ENCODE assay signal across 7 cellular contexts in genomic region chr20:64041781-64042771, GRCh38. TPM values are rescaled to one million over a fixed set of nuclear protein-coding genes. Genes with fewer than 3 reads are reported as not detected.
A peak's percentile ranks its signal among the peaks of the same experiment; 100 is the strongest.
DNase-seq lines count a peak whose midpoint lies in the region; ATAC-seq and TF ChIP-seq lines count a peak whose summit lies in the region.

No MANE protein-coding gene starts in this region.

- H3K27ac ChIP-seq in OCI-LY1 (ENCODE audit: low read depth, low read length, poor library complexity, severe bottlenecking) (no peak overlapping the region), endodermal cell (ENCODE audit: low read depth, low read length) (no peak overlapping the region), adrenal gland (peak overlapping the region in 2 of 5 donors; percentile 34 to 73)

- peaks cover 51% of the 10 kb centered on the region for H3K27me3 Mint-ChIP-seq in endodermal cell (ENCODE audit: insufficient read depth)

- ATAC-seq in GM21367 (IDR thresholded peaks at IDR 0.05; ENCODE audit: unreplicated experiment): no peak

- H3K36me3 ChIP-seq in OCI-LY1 (ENCODE audit: insufficient read depth, low read length) (no peaks in the 10 kb centered on the region), endodermal cell (ENCODE audit: control insufficient read depth, insufficient read depth, low read length) (no peaks in the 10 kb centered on the region), adrenal gland (replicated peaks in 1 of 2) (no peaks in the 10 kb centered on the region)

- H3K4me2 ChIP-seq in OCI-LY1 (ENCODE audit: low read length): peak overlapping the region; percentile 33; the same call in 1 of the 2 replicates

- no peaks in the 10 kb centered on the region for H3K9me2 ChIP-seq in OCI-LY1 (ENCODE audit: low read depth, low read length)

- intact Hi-C loops in adrenal gland (cut with DNase I): no loop called here

- H3K4me1 Mint-ChIP-seq in endodermal cell: peaks cover 14% of the 10 kb centered on the region

- TF ChIP-seq CTCF in GM13977 (IDR thresholded peaks at IDR 0.05; ENCODE audit: extremely low read depth, insufficient read depth, missing control alignments) (no peak), OCI-LY1 (IDR thresholded peaks at IDR 0.05; ENCODE audit: low read length) (no peak), endodermal cell (conservative IDR thresholded peaks at IDR 0.05) (no peak), adrenal gland (IDR thresholded peaks at IDR 0.05) (no peak)

- no peaks in the 10 kb centered on the region for H3K9me3 ChIP-seq in OCI-LY1 (ENCODE audit: low read length)
- no peaks in the 10 kb centered on the region for H3K9me3 ChIP-seq in endodermal cell (ENCODE audit: control insufficient read depth, low read length)
- no peaks in the 10 kb centered on the region for H3K9me3 ChIP-seq in adrenal gland (replicated peaks in 1 of 3)

- H3K27ac Mint-ChIP-seq in endodermal cell: no peak overlapping the region

- in situ Hi-C loops in GM13977 (cut with MboI; ENCODE audit: low pct_unique_long_range_greater_than_20kb, low sequenced_read_pairs, unreplicated experiment): no loop called here

- H3K79me2 ChIP-seq in OCI-LY1 (ENCODE audit: insufficient read depth, low read length): no peaks in the 10 kb centered on the region

- no peaks in the 10 kb centered on the region for H3F3A ChIP-seq in OCI-LY1 (ENCODE audit: insufficient read depth, low read length)

- H3K4me3 Mint-ChIP-seq in endodermal cell: peak overlapping the region; percentile 46

- H3K27me3 ChIP-seq in OCI-LY1 (ENCODE audit: insufficient read depth, low read length) (peaks cover 14% of the 10 kb centered on the region; the same call in 1 of the 2 replicates), endodermal cell (ENCODE audit: control insufficient read depth, insufficient read depth, low read length, poor library complexity, severe bottlenecking) (peaks cover 49% of the 10 kb centered on the region), adrenal gland (peaks cover 32% of the 10 kb centered on the region)

- H3K4me1 ChIP-seq in OCI-LY1 (ENCODE audit: insufficient read depth, low read length, severe bottlenecking) (peaks cover 22% of the 10 kb centered on the region), endodermal cell (ENCODE audit: control insufficient read depth, insufficient read depth, low read length) (peaks cover 16% of the 10 kb centered on the region), adrenal gland (replicated peaks in 1 of 2) (peaks cover 8 to 25% of the 10 kb centered on the region in 2 donors)

- H3K9me3 Mint-ChIP-seq in endodermal cell: no peaks in the 10 kb centered on the region

- peak; percentile 63 for DNase-seq in GM13977 (ENCODE audit: low spot score)
- DNase-seq in endodermal cell: no peak
- DNase-seq in skeletal muscle cell (ENCODE audit: low read depth): no peak
- no peak for DNase-seq in central memory CD4-positive, alpha-beta T cell
- DNase-seq in adrenal gland: no peak

- TF ChIP-seq POLR2A in adrenal gland (IDR thresholded peaks at IDR 0.05): no peak

- no peak overlapping the region for H2AFZ ChIP-seq in OCI-LY1 (ENCODE audit: low read length)

- 18 to 25% methylated on average over 25 to 52 of the region's 65 CpGs for WGBS in endodermal cell (ENCODE audit: insufficient coverage in 1 of 2, insufficient read length in 1 of 2), 2 experiments
- 1 to 9% (median 5%) methylated on average over 13 to 65 of the region's 65 CpGs for WGBS in adrenal gland, 4 donors

- peak overlapping the region; percentile 32 for H3K4me3 ChIP-seq in OCI-LY1 (ENCODE audit: low read depth, low read length, poor library complexity, severe bottlenecking)
- peak overlapping the region; percentile 23 for H3K4me3 ChIP-seq in endodermal cell (ENCODE audit: low read length)
- peak overlapping the region; percentile 38 for H3K4me3 ChIP-seq in skeletal muscle cell (ENCODE audit: low read depth, low read length)
- H3K4me3 ChIP-seq in adrenal gland: peak overlapping the region in 2 of 4 donors; percentile 13 to 49

- H3K36me3 Mint-ChIP-seq in endodermal cell (ENCODE audit: low read depth): no peaks in the 10 kb centered on the region

- H4K20me1 ChIP-seq in OCI-LY1 (ENCODE audit: insufficient read depth, low read length): no peaks in the 10 kb centered on the region

- H3K9ac ChIP-seq in OCI-LY1 (ENCODE audit: low read length) (no peak overlapping the region), endodermal cell (ENCODE audit: extremely low read depth, low read length, poor library complexity, severe bottlenecking) (no peak overlapping the region)

RNA-seq across cellular contexts. Expression of gene C20orf204, which starts 6.1 kb away (rescaled TPM):
- total RNA-seq in endodermal cell: 1 to 10 TPM; 4.0 to 4.1 TPM
- polyA plus RNA-seq in endodermal cell (2013, experiment 1 of 2): 0.78 TPM
- polyA plus RNA-seq in endodermal cell (2013, experiment 2 of 2): 0.75 TPM
- 1 to 10 TPM in 2 of 8 donors, under 1 TPM in 6; 0.13 to 1.9 (median 0.42) TPM for total RNA-seq in adrenal gland
- 1 to 10 TPM in 2 of 3 donors, under 1 TPM in 1; 0.05 to 4.8 (median 1.6) TPM for polyA plus RNA-seq in adrenal gland

RNA-seq across cellular contexts. Expression of gene SOX18, which starts 7.4 kb away (rescaled TPM):
- total RNA-seq in endodermal cell (1 to 10 TPM; 2.3 to 2.8 TPM), adrenal gland (10 to 100 TPM in 5 of 8 donors, 1 to 10 TPM in 3; 3.0 to 45.2 (median 32.2) TPM)
- 0.57 TPM for polyA plus RNA-seq in endodermal cell (2013, experiment 1 of 2)
- 0.95 TPM for polyA plus RNA-seq in endodermal cell (2013, experiment 2 of 2)
- 10 to 100 TPM in 2 of 3 donors, under 1 TPM in 1; 0.59 to 51.0 (median 16.2) TPM for polyA plus RNA-seq in adrenal gland

RNA-seq across cellular contexts. Expression of gene TCEA2, which starts 20.9 kb away (rescaled TPM):
- 100 to 1,000 TPM in 1 of 2 donors, 10 to 100 TPM in 1; 64.3 to 110 TPM for total RNA-seq in endodermal cell
- polyA plus RNA-seq in endodermal cell (2013, experiment 1 of 2): 82.9 TPM
- 77.1 TPM for polyA plus RNA-seq in endodermal cell (2013, experiment 2 of 2)
- total RNA-seq in adrenal gland: 10 to 100 TPM; 12.6 to 78.6 (median 53.7) TPM
- polyA plus RNA-seq in adrenal gland: 100 to 1,000 TPM in 2 of 3 donors, 10 to 100 TPM in 1; 19.6 to 184 (median 132) TPM

RNA-seq across cellular contexts. Expression of gene RGS19, which starts 37.2 kb away (rescaled TPM):
- total RNA-seq in endodermal cell (10 to 100 TPM; 14.6 to 15.8 TPM), adrenal gland (10 to 100 TPM; 12.5 to 42.0 (median 17.6) TPM)
- polyA plus RNA-seq in endodermal cell (2013, experiment 1 of 2): 10.7 TPM
- 10.8 TPM for polyA plus RNA-seq in endodermal cell (2013, experiment 2 of 2)
- polyA plus RNA-seq in adrenal gland: 10 to 100 TPM in 2 of 3 donors, 1 to 10 TPM in 1; 3.0 to 13.5 (median 12.4) TPM

RNA-seq across cellular contexts. Expression of gene OPRL1, which starts 37.8 kb away (rescaled TPM):
- total RNA-seq in endodermal cell (1 to 10 TPM; 4.1 to 5.5 TPM), adrenal gland (1 to 10 TPM; 1.6 to 5.7 (median 3.1) TPM)
- polyA plus RNA-seq in endodermal cell (2013, experiment 1 of 2): 3.0 TPM
- 2.8 TPM for polyA plus RNA-seq in endodermal cell (2013, experiment 2 of 2)
- 1 to 10 TPM in 1 of 3 donors, under 1 TPM in 2; 0.24 to 1.6 (median 0.88) TPM for polyA plus RNA-seq in adrenal gland
